Comparison of ENCODE assay signal across 21 cellular contexts in genomic region chr14:73049428-73049827, GRCh38.
"Had no signal": no experiment of that assay in that cellular context is flagged by ENCODE, and none has a peak within 500 bp of the region (broad histone marks: within the 10 kb centered on the region; RNA-seq: fewer than 3 reads in every experiment).

No MANE protein-coding gene starts in this region.

- H3K36me3 ChIP-seq: adrenal gland, breast epithelium, gastrocnemius medialis, pancreas, right atrium auricular region, upper lobe of right lung had no signal

- H3K9me3 Mint-ChIP-seq: activated T-helper 17 cell treated with anti-CD3 and anti-CD28 coated beads, Interleukin-2, amount 50 U/mL, for 72 hours; natural killer cell treated with Interleukin-12 subunit alpha and Interleukin-12 subunit beta and Interleukin-15 and Interleukin-18, amount 100 ng/mL, for 72 hours; T-helper 2 cell treated with Interferon-gamma antibody and Interleukin-4, amounts not matched to agents 5 μg/mL and 100 μg/mL, for 36 hours had no signal

- H3K36me3 Mint-ChIP-seq: activated naive CD8-positive, alpha-beta T cell; natural killer cell treated with Interleukin-12 subunit alpha and Interleukin-12 subunit beta and Interleukin-15 and Interleukin-18, amount 100 ng/mL, for 72 hours had no signal

- H3K27ac Mint-ChIP-seq: activated naive CD8-positive, alpha-beta T cell; activated T-helper 17 cell treated with anti-CD3 and anti-CD28 coated beads, Interleukin-2, amount 50 U/mL, for 72 hours; natural killer cell treated with Interleukin-12 subunit alpha and Interleukin-12 subunit beta and Interleukin-15 and Interleukin-18, amount 100 ng/mL, for 72 hours; T-helper 2 cell treated with Interferon-gamma antibody and Interleukin-4, amounts not matched to agents 5 μg/mL and 100 μg/mL, for 36 hours had no signal

- H3K27me3 Mint-ChIP-seq: activated naive CD8-positive, alpha-beta T cell; activated T-helper 17 cell treated with anti-CD3 and anti-CD28 coated beads, Interleukin-2, amount 50 U/mL, for 72 hours; natural killer cell treated with Interleukin-12 subunit alpha and Interleukin-12 subunit beta and Interleukin-15 and Interleukin-18, amount 100 ng/mL, for 72 hours had no signal

- H3K4me3 ChIP-seq: adrenal gland, breast epithelium, gastrocnemius medialis, pancreas, psoas muscle, right atrium auricular region, upper lobe of right lung had no signal

- H3K4me3 Mint-ChIP-seq: activated naive CD8-positive, alpha-beta T cell; activated T-helper 17 cell treated with anti-CD3 and anti-CD28 coated beads, Interleukin-2, amount 50 U/mL, for 72 hours; natural killer cell treated with Interleukin-12 subunit alpha and Interleukin-12 subunit beta and Interleukin-15 and Interleukin-18, amount 100 ng/mL, for 72 hours; T-helper 2 cell treated with Interferon-gamma antibody and Interleukin-4, amounts not matched to agents 5 μg/mL and 100 μg/mL, for 36 hours had no signal

- ATAC-seq: activated T-helper 17 cell treated with anti-CD3 and anti-CD28 coated beads, Interleukin-2, amount 50 U/mL, for 72 hours; gastrocnemius medialis; natural killer cell treated with Interleukin-12 subunit alpha and Interleukin-12 subunit beta and Interleukin-15 and Interleukin-18, amount 100 ng/mL, for 72 hours; pancreas; psoas muscle; stimulated activated naive CD8-positive, alpha-beta T cell treated with anti-CD3 and anti-CD28 coated beads, Interleukin-15, Interleukin-2, amounts not matched to agents 100 U/mL and 50 U/mL, for 24 hours; upper lobe of right lung had no signal

- H3K4me1 ChIP-seq: adrenal gland, breast epithelium, gastrocnemius medialis, pancreas, psoas muscle, right atrium auricular region, upper lobe of right lung had no signal

- H3K4me1 Mint-ChIP-seq: activated T-helper 17 cell treated with anti-CD3 and anti-CD28 coated beads, Interleukin-2, amount 50 U/mL, for 72 hours had no signal

- H3K9me3 ChIP-seq: adrenal gland, breast epithelium, gastrocnemius medialis, pancreas, psoas muscle, right atrium auricular region, upper lobe of right lung had no signal

- H3K27me3 ChIP-seq: adrenal gland, breast epithelium, gastrocnemius medialis, pancreas, right atrium auricular region, upper lobe of right lung had no signal

- DNase-seq: activated CD4-positive, alpha-beta T cell treated with anti-CD3 and anti-CD28 coated beads for 1 hour; activated T-cell treated with anti-CD3 and anti-CD28 coated beads, Interleukin-2, amount 50 U/mL, for 1 hour; adrenal gland; cerebellar nuclear complex; cortex of kidney; gastrocnemius medialis; head of caudate nucleus; hypothalamus; pancreas; psoas muscle; stimulated activated CD4-positive, alpha-beta T cell treated with anti-CD3 and anti-CD28 coated beads, Interleukin-12 subunit alpha, Interleukin-12 subunit beta, amount 100 ng/mL, for 4 hours; stimulated activated CD4-positive, alpha-beta T cell treated with anti-CD3 and anti-CD28 coated beads, Interleukin-4, amount 100 ng/mL, for 4 hours; stimulated activated naive CD8-positive, alpha-beta T cell treated with anti-CD3 and anti-CD28 coated beads, Interleukin-15, Interleukin-2, amounts not matched to agents 100 U/mL and 50 U/mL, for 24 hours; upper lobe of right lung had no signal

- H3K27ac ChIP-seq: adrenal gland, breast epithelium, epithelial cell of prostate, gastrocnemius medialis, pancreas, psoas muscle, right atrium auricular region, upper lobe of right lung had no signal
